ENCODE assay signal across 8 cellular contexts in genomic region chr2:234293973-234294372, GRCh38.
DNase-seq lines count a peak whose midpoint lies in the region; FAIRE-seq and TF ChIP-seq lines count a peak whose summit lies in the region.

No MANE protein-coding gene starts in this region.

- peaks cover 93% of the 10 kb centered on the region for H3K4me1 Mint-ChIP-seq in activated naive CD4-positive, alpha-beta T cell treated with anti-CD3 and anti-CD28 coated beads, Interleukin-2, amount 10 ng/mL, durations not matched to agents 7 days and 5 days
- H3K4me1 Mint-ChIP-seq in neural progenitor cell = peaks cover 42% of the 10 kb centered on the region

- no peak overlapping the region for H3K27ac ChIP-seq in neural progenitor cell

- peaks cover 2% of the 10 kb centered on the region for H3F3A ChIP-seq in neural progenitor cell (ENCODE audit: low read depth)

- H3K27ac Mint-ChIP-seq in activated naive CD4-positive, alpha-beta T cell treated with anti-CD3 and anti-CD28 coated beads, Interleukin-2, amount 10 ng/mL, durations not matched to agents 7 days and 5 days = peak overlapping the region; percentile 99
- H3K27ac Mint-ChIP-seq in neural progenitor cell = no peak overlapping the region

- DNase-seq in NCI-H1436 (lab: John Stamatoyannopoulos, UW) (peak; percentile 14), NCI-H1436 treated with DMSO at 0.1 percent for 48 hours (lab: John Stamatoyannopoulos, UW) (no peak), NAMALWA (ENCODE audit: low spot score) (peak; percentile 16), neural progenitor cell (ENCODE audit: low spot score) (no peak), activated gamma-delta T cell treated with Interleukin-2 at 50 U/mL for 16 hours (no peak), GM12892 (ENCODE audit: insufficient read length) (no peak)
- peak; percentile 45 for DNase-seq in activated naive CD4-positive, alpha-beta T cell treated with anti-CD3 and anti-CD28 coated beads, Interleukin-2, amount 10 ng/mL, durations not matched to agents 7 days and 5 days
- no peak for DNase-seq in activated CD4-positive, alpha-beta T cell treated with anti-CD3 and anti-CD28 coated beads for 1 hour

- no peaks in the 10 kb centered on the region for H3K9me3 ChIP-seq in neural progenitor cell (ENCODE audit: low read depth)

- H3K4me3 ChIP-seq in neural progenitor cell = no peak overlapping the region

- H3K9ac ChIP-seq in neural progenitor cell = no peak overlapping the region

- TF ChIP-seq POLR2A in GM12892 (IDR thresholded peaks at IDR 0.05; ENCODE audit: low read depth, low read length) = no peak

- no peaks in the 10 kb centered on the region for H3K27me3 ChIP-seq in neural progenitor cell

- H3K4me1 ChIP-seq in neural progenitor cell = peaks cover 7% of the 10 kb centered on the region

- H3K4me2 ChIP-seq in neural progenitor cell = no peak overlapping the region

- no peak overlapping the region for H2AFZ ChIP-seq in neural progenitor cell (replicated peaks)

- no peaks in the 10 kb centered on the region for H3K27me3 Mint-ChIP-seq in activated naive CD4-positive, alpha-beta T cell treated with anti-CD3 and anti-CD28 coated beads, Interleukin-2, amount 10 ng/mL, durations not matched to agents 7 days and 5 days
- peaks cover 8% of the 10 kb centered on the region for H3K27me3 Mint-ChIP-seq in neural progenitor cell (ENCODE audit: insufficient read depth, low read depth)

- no peaks in the 10 kb centered on the region for H3K36me3 ChIP-seq in neural progenitor cell

- peak overlapping the region; percentile 67 for H3K4me3 Mint-ChIP-seq in activated naive CD4-positive, alpha-beta T cell treated with anti-CD3 and anti-CD28 coated beads, Interleukin-2, amount 10 ng/mL, durations not matched to agents 7 days and 5 days
- H3K4me3 Mint-ChIP-seq in neural progenitor cell = no peak overlapping the region

- CTCF ChIA-PET in activated naive CD4-positive, alpha-beta T cell treated with anti-CD3 and anti-CD28 coated beads, Interleukin-2, amount 10 ng/mL, durations not matched to agents 7 days and 5 days (lab: Charles Lee) = interaction anchor here (0.7 to 7.0 kb wide), 7 partner anchors 8 to 203 kb away, joined by 3 to 70 read pairs (median 4); partner anchors contain the start of gene ARL4C

- H4K20me1 ChIP-seq in neural progenitor cell (ENCODE audit: low read depth) = no peaks in the 10 kb centered on the region

- peaks cover 22% of the 10 kb centered on the region for H3K36me3 Mint-ChIP-seq in activated naive CD4-positive, alpha-beta T cell treated with anti-CD3 and anti-CD28 coated beads, Interleukin-2, amount 10 ng/mL, durations not matched to agents 7 days and 5 days
- no peaks in the 10 kb centered on the region for H3K36me3 Mint-ChIP-seq in neural progenitor cell

- TF ChIP-seq CTCF in neural progenitor cell (IDR thresholded peaks at IDR 0.05) = peak; percentile 31

- no peak for FAIRE-seq in GM12892 (lab: Jason Lieb, UNC)

- no peaks in the 10 kb centered on the region for H3K79me2 ChIP-seq in neural progenitor cell (ENCODE audit: low read depth)

- peaks cover 4% of the 10 kb centered on the region for H3K9me3 Mint-ChIP-seq in activated naive CD4-positive, alpha-beta T cell treated with anti-CD3 and anti-CD28 coated beads, Interleukin-2, amount 10 ng/mL, durations not matched to agents 7 days and 5 days
- H3K9me3 Mint-ChIP-seq in neural progenitor cell = no peaks in the 10 kb centered on the region

Comparison
In these comparisons a context has a peak if more than half of its experiments do, and no peak if none do; other contexts are left out.
1. DNase-seq: peak in NCI-H1436 (single experiment), NAMALWA (single experiment) and activated naive CD4-positive, alpha-beta T cell treated with anti-CD3 and anti-CD28 coated beads, Interleukin-2, amount 10 ng/mL, durations not matched to agents 7 days and 5 days (single experiment); none in NCI-H1436 treated with DMSO at 0.1 percent for 48 hours (single experiment), neural progenitor cell (single experiment), activated gamma-delta T cell treated with Interleukin-2 at 50 U/mL for 16 hours (single experiment), GM12892 (single experiment) and activated CD4-positive, alpha-beta T cell treated with anti-CD3 and anti-CD28 coated beads for 1 hour (single experiment).